ENCODE assay signal across 8 cellular contexts in genomic region chr22:39520054-39520873, GRCh38. TPM values are rescaled to one million over a fixed set of nuclear protein-coding genes. Genes with fewer than 3 reads are reported as not detected.
DNase-seq lines count a peak whose midpoint lies in the region; FAIRE-seq and TF ChIP-seq lines count a peak whose summit lies in the region.

ATF4 (plus strand) TSS chr22:39520562; CDS start chr22:39521446, 884 bp downstream.

- H3K27ac ChIP-seq in SK-N-MC (peak within 1 kb of the TSS; percentile 99), neutrophil (peak within 1 kb of the TSS; percentile 96), substantia nigra (ENCODE audit: low read depth, low read length, poor library complexity, severe bottlenecking) (peak within 1 kb of the TSS; percentile 98)

- H3K9me3 Mint-ChIP-seq in HFFc6, result peaks cover 24% of the 10 kb centered on the region
- H3K9me3 Mint-ChIP-seq in activated naive CD4-positive, alpha-beta T cell treated with anti-CD3 and anti-CD28 coated beads, Interleukin-2, amount 10 ng/mL, durations not matched to agents 7 days and 5 days, result no peaks in the 10 kb centered on the region

- H3K4me1 Mint-ChIP-seq in HFFc6 (ENCODE audit: low read depth), result peaks cover 64% of the 10 kb centered on the region
- H3K4me1 Mint-ChIP-seq in activated naive CD4-positive, alpha-beta T cell treated with anti-CD3 and anti-CD28 coated beads, Interleukin-2, amount 10 ng/mL, durations not matched to agents 7 days and 5 days, result peaks cover 59% of the 10 kb centered on the region

- peak within 1 kb of the TSS; percentile 100 for H3K9ac ChIP-seq in SK-N-MC (ENCODE audit: insufficient read length)

- peak; percentile 81 for TF ChIP-seq POLR2A in NB4 (IDR thresholded peaks at IDR 0.05; ENCODE audit: extremely low read depth, insufficient read length)

- TF ChIP-seq CTCF in HFFc6 (IDR thresholded peaks at IDR 0.05), result no peak
- no peak for TF ChIP-seq CTCF in NB4 (IDR thresholded peaks at IDR 0.05; ENCODE audit: low read depth, low read length)
- no peak for TF ChIP-seq CTCF in neutrophil (IDR thresholded peaks at IDR 0.05)

- H3K4me1 ChIP-seq in neutrophil (ENCODE audit: control insufficient read depth in 1 of 2, insufficient read depth in 1 of 2, low read depth in 1 of 2, low read length in 1 of 2), result peaks cover 54 to 55% of the 10 kb centered on the region in 2 experiments

- CTCF ChIA-PET in activated naive CD4-positive, alpha-beta T cell treated with anti-CD3 and anti-CD28 coated beads, Interleukin-2, amount 10 ng/mL, durations not matched to agents 7 days and 5 days (lab: Charles Lee), result interaction anchor here (0.6 to 1.2 kb wide), 9 partner anchors 9 to 201 kb away, joined by 3 to 9 read pairs (median 5); partner anchors contain the start of genes MIEF1, RPL3 and TAB1

- H3K9me3 ChIP-seq in SK-N-MC (ENCODE audit: low read depth, low read length) (no peaks in the 10 kb centered on the region), neutrophil (no peaks in the 10 kb centered on the region)

- no peaks in the 10 kb centered on the region for H3K27me3 ChIP-seq in neutrophil

- H3K4me3 ChIP-seq in NB4 (ENCODE audit: low read depth, low read length) (peak within 1 kb of the TSS; percentile 98), SK-N-MC (peak within 1 kb of the TSS; percentile 96), neutrophil (ENCODE audit: low read depth in 1 of 2, low read length in 1 of 2) (peak within 1 kb of the TSS; percentile 89 to 100)

- H3K36me3 ChIP-seq in SK-N-MC (ENCODE audit: insufficient read depth, low read length) (peaks cover 44% of the 10 kb centered on the region), neutrophil (peaks cover 39% of the 10 kb centered on the region)

- peak within 1 kb of the TSS; percentile 97 for H3K4me3 Mint-ChIP-seq in HFFc6
- H3K4me3 Mint-ChIP-seq in activated naive CD4-positive, alpha-beta T cell treated with anti-CD3 and anti-CD28 coated beads, Interleukin-2, amount 10 ng/mL, durations not matched to agents 7 days and 5 days, result peak within 1 kb of the TSS; percentile 93

- H3K27ac Mint-ChIP-seq in HFFc6, result peak within 1 kb of the TSS; percentile 100
- H3K27ac Mint-ChIP-seq in activated naive CD4-positive, alpha-beta T cell treated with anti-CD3 and anti-CD28 coated beads, Interleukin-2, amount 10 ng/mL, durations not matched to agents 7 days and 5 days, result peak within 1 kb of the TSS; percentile 98

- peaks cover 45% of the 10 kb centered on the region for H3K36me3 Mint-ChIP-seq in HFFc6 (ENCODE audit: low read depth)
- H3K36me3 Mint-ChIP-seq in activated naive CD4-positive, alpha-beta T cell treated with anti-CD3 and anti-CD28 coated beads, Interleukin-2, amount 10 ng/mL, durations not matched to agents 7 days and 5 days, result peaks cover 58% of the 10 kb centered on the region

- peaks cover 51% of the 10 kb centered on the region for H3K27me3 Mint-ChIP-seq in HFFc6 (ENCODE audit: insufficient read depth)
- H3K27me3 Mint-ChIP-seq in activated naive CD4-positive, alpha-beta T cell treated with anti-CD3 and anti-CD28 coated beads, Interleukin-2, amount 10 ng/mL, durations not matched to agents 7 days and 5 days, result peaks cover 7% of the 10 kb centered on the region

- FAIRE-seq in frontal cortex (lab: Jason Lieb, UNC), result no peak

- peak; percentile 96 for DNase-seq in GM04503 (ENCODE audit: low read depth)
- peak; percentile 99 for DNase-seq in HFFc6
- DNase-seq in NB4 (ENCODE audit: low read depth), result peak; percentile 99
- DNase-seq in SK-N-MC (ENCODE audit: low read depth, low spot score), result peak; percentile 98
- DNase-seq in activated naive CD4-positive, alpha-beta T cell treated with anti-CD3 and anti-CD28 coated beads, Interleukin-2, amount 10 ng/mL, durations not matched to agents 7 days and 5 days, result peak; percentile 98
- DNase-seq in frontal cortex (ENCODE audit: low spot score in 2 of 2), result peak; percentile 97 to 98
- DNase-seq in substantia nigra (lab: John Stamatoyannopoulos, UW), result peak; percentile 60 to 99 (median 90)

RNA-seq across cellular contexts. Expression of gene ATF4, which starts in this region (rescaled TPM):
- 100 to 1,000 TPM; 227 to 271 (median 249) TPM for total RNA-seq in HFFc6 (2021; fragmentation: NEBNext Ultra II Directional; extraction: Animal tissue kit (Norgen Biotek cat#: 25700))
- 92.9 TPM for total RNA-seq in frontal cortex

Comparison
In these comparisons a context has a peak if more than half of its experiments do, and no peak if none do; other contexts are left out.
1. Peak in every context shown above with its lines: DNase-seq, H3K4me3 ChIP-seq and H3K27ac ChIP-seq.